15 cellular contexts compared by ENCODE assay signal in the genomic region with DNA sequence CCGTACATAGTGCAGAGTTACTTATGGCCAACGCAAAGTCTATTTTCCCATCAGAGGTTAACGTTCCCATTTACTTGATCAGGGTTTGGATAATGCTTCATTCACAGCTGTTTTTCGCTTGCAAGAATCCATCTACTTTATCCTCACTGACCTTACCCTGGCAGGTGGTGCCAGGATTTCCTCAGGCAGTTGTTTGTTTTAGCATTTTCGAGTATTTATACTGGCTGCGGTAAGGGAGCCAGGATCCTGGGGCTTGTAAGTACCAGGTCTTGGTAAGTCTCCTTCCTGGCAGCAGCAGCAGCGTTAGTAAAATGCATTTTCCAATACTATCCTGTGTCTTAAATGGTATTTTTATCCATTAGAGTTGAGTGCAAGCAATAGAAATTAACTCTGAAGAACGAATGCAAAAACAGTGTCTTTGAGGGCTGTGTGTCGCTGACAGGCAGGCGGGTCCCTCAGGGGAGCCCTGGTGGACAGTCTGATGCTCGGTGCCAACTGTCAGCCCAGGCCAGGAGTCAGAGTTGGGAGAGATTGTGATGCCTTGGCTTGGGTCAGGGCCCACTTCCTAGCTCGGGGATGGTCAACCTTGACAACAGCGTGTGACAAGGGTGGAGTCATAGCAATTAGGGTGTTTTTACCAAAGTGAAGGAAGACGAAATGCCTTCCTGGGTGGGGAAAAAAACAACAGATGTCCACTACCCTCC.
DNase-seq lines count a peak whose midpoint lies in the region; TF ChIP-seq lines count a peak whose summit lies in the region.
"Had no signal": no experiment of that assay in that cellular context is flagged by ENCODE, and none has a peak within 500 bp of the region (broad histone marks: within the 10 kb centered on the region; RNA-seq: fewer than 3 reads in every experiment).

No MANE protein-coding gene starts in this region.

- peak; percentile 43 for DNase-seq in MG63
- DNase-seq in NCI-H524 (lab: John Stamatoyannopoulos, UW), result peak; percentile 75 to 89
- DNase-seq in coronary artery (ENCODE audit: low spot score), result no peak
- DNase-seq in thyroid gland, result peak; percentile 89 to 92
- DNase-seq in HEK293T (ENCODE audit: extremely low spot score), result no peak
- no peak for DNase-seq in CD4-positive, alpha-beta memory T cell
- no peak for DNase-seq in activated CD8-positive, alpha-beta memory T cell treated with anti-CD3 and anti-CD28 coated beads for 24 hours
- DNase-seq: activated B cell treated with CpG ODN at 0.5 μM for 24 hours; activated CD8-positive, alpha-beta memory T cell treated with anti-CD3 and anti-CD28 coated beads, Interleukin-2, amount 10 ng/mL, durations not matched to agents 7 days and 5 days; activated naive CD4-positive, alpha-beta T cell treated with anti-CD3 and anti-CD28 coated beads for 36 hours; NCI-H2171; OCI-M1; stimulated activated CD4-positive, alpha-beta T cell treated with anti-CD3 and anti-CD28 coated beads, Interleukin-2, amount 100 ng/mL, for 24 hours had no signal

- CTCF ChIA-PET in HEK293T (lab: Yijun Ruan, JAX), result no interaction called here
- CTCF ChIA-PET in CD4-positive, alpha-beta memory T cell (lab: Charles Lee; ENCODE audit: partially characterized antibody), result no interaction called here

- WGBS in thyroid gland, 2 donors, result 22 to 32% methylated on average over 14 of the region's 14 CpGs

- H3K27ac ChIP-seq in coronary artery, result peak overlapping the region; percentile 16 to 19
- peak overlapping the region; percentile 93 to 99 (median 98) for H3K27ac ChIP-seq in thyroid gland
- H3K27ac ChIP-seq in CD4-positive, alpha-beta memory T cell (ENCODE audit: low read depth, low read length), result no peak overlapping the region
- H3K27ac ChIP-seq: BLaER1 treated with 17β-estradiol and CSF1 and Interleukin-3, amounts not matched to agents 10 nM and 100 nM had no signal

- no peaks in the 10 kb centered on the region for H3K9me3 ChIP-seq in MG63
- no peaks in the 10 kb centered on the region for H3K9me3 ChIP-seq in thyroid gland
- no peaks in the 10 kb centered on the region for H3K9me3 ChIP-seq in CD4-positive, alpha-beta memory T cell (ENCODE audit: control insufficient read depth in 1 of 2, low read length in 2 of 2)

- H3K27ac Mint-ChIP-seq in CD4-positive, alpha-beta memory T cell, result no peak overlapping the region
- H3K27ac Mint-ChIP-seq: activated B cell treated with CpG ODN at 0.5 μM for 24 hours; activated CD8-positive, alpha-beta memory T cell treated with anti-CD3 and anti-CD28 coated beads, Interleukin-2, amount 10 ng/mL, durations not matched to agents 7 days and 5 days; activated naive CD4-positive, alpha-beta T cell treated with anti-CD3 and anti-CD28 coated beads for 36 hours had no signal

- no peaks in the 10 kb centered on the region for H3K36me3 Mint-ChIP-seq in CD4-positive, alpha-beta memory T cell
- H3K36me3 Mint-ChIP-seq: activated CD8-positive, alpha-beta memory T cell treated with anti-CD3 and anti-CD28 coated beads, Interleukin-2, amount 10 ng/mL, durations not matched to agents 7 days and 5 days had no signal

- peaks cover 20 to 47% of the 10 kb centered on the region in 2 donors for H3K4me1 ChIP-seq in thyroid gland
- H3K4me1 ChIP-seq in CD4-positive, alpha-beta memory T cell (ENCODE audit: insufficient read depth, low read length), result no peaks in the 10 kb centered on the region
- H3K4me1 ChIP-seq: BLaER1 treated with 17β-estradiol and CSF1 and Interleukin-3, amounts not matched to agents 10 nM and 100 nM had no signal

- H3K4me1 Mint-ChIP-seq in CD4-positive, alpha-beta memory T cell, result no peaks in the 10 kb centered on the region
- H3K4me1 Mint-ChIP-seq: activated B cell treated with CpG ODN at 0.5 μM for 24 hours had no signal

- H3K4me3 ChIP-seq in MG63 (no peak overlapping the region), coronary artery (no peak overlapping the region), thyroid gland (replicated peaks in 1 of 3) (no peak overlapping the region)
- no peak overlapping the region for H3K4me3 ChIP-seq in CD4-positive, alpha-beta memory T cell (ENCODE audit: low read length in 2 of 2)
- H3K4me3 ChIP-seq: BLaER1 treated with 17β-estradiol and CSF1 and Interleukin-3, amounts not matched to agents 10 nM and 100 nM; K562 had no signal

- H3K27me3 Mint-ChIP-seq in CD4-positive, alpha-beta memory T cell, result peaks cover 0 to 4% of the 10 kb centered on the region in 2 donors
- H3K27me3 Mint-ChIP-seq: activated CD8-positive, alpha-beta memory T cell treated with anti-CD3 and anti-CD28 coated beads, Interleukin-2, amount 10 ng/mL, durations not matched to agents 7 days and 5 days had no signal

- TF ChIP-seq CTCF in coronary artery (IDR thresholded peaks at IDR 0.05) (no peak), thyroid gland (IDR thresholded peaks at IDR 0.05) (peak in 2 of 6 experiments; percentile 18 to 31)

- H3K27me3 ChIP-seq in MG63, result no peaks in the 10 kb centered on the region
- no peaks in the 10 kb centered on the region for H3K27me3 ChIP-seq in thyroid gland
- H3K27me3 ChIP-seq in CD4-positive, alpha-beta memory T cell (ENCODE audit: insufficient read depth, low read length), result no peaks in the 10 kb centered on the region
- H3K27me3 ChIP-seq: BLaER1 treated with 17β-estradiol and CSF1 and Interleukin-3, amounts not matched to agents 10 nM and 100 nM had no signal

- peak in 1 of 2 donors; percentile 22 for TF ChIP-seq POLR2A in thyroid gland (IDR thresholded peaks at IDR 0.05)

- peaks cover 0 to 2% (median 0%) of the 10 kb centered on the region in 8 donors for H3K9me3 Mint-ChIP-seq in CD4-positive, alpha-beta memory T cell
- H3K9me3 Mint-ChIP-seq: activated B cell treated with CpG ODN at 0.5 μM for 24 hours; activated naive CD4-positive, alpha-beta T cell treated with anti-CD3 and anti-CD28 coated beads for 36 hours had no signal

- H3K36me3 ChIP-seq in MG63 (no peaks in the 10 kb centered on the region), thyroid gland (no peaks in the 10 kb centered on the region)
- H3K36me3 ChIP-seq in CD4-positive, alpha-beta memory T cell (ENCODE audit: insufficient read depth, low read length), result no peaks in the 10 kb centered on the region
- H3K36me3 ChIP-seq: BLaER1 treated with 17β-estradiol and CSF1 and Interleukin-3, amounts not matched to agents 10 nM and 100 nM had no signal

- POLR2A ChIA-PET in HEK293T (lab: Yijun Ruan, JAX), result no interaction called here
- POLR2A ChIA-PET in CD4-positive, alpha-beta memory T cell (lab: Charles Lee; ENCODE audit: partially characterized antibody), result no interaction called here

- H3K4me3 Mint-ChIP-seq in CD4-positive, alpha-beta memory T cell, result no peak overlapping the region
- H3K4me3 Mint-ChIP-seq: activated B cell treated with CpG ODN at 0.5 μM for 24 hours; activated CD8-positive, alpha-beta memory T cell treated with anti-CD3 and anti-CD28 coated beads, Interleukin-2, amount 10 ng/mL, durations not matched to agents 7 days and 5 days; activated naive CD4-positive, alpha-beta T cell treated with anti-CD3 and anti-CD28 coated beads for 36 hours had no signal

- intact Hi-C loops in thyroid gland (cut with DNase I), result loop anchor here (10.0 kb wide), 2 partner anchors 89 to 111 kb away; a partner anchor contains a TSS
- intact Hi-C loops in CD4-positive, alpha-beta memory T cell (cut with micrococcal nuclease), result no loop called here

TF ChIP-seq in HEK293T, 16 proteins besides CTCF, POLR2A, EP300 and RAD21:
- TF ChIP-seq FOXM1 (IDR thresholded peaks at IDR 0.05; ENCODE audit: borderline replicate concordance) (no peak), SUZ12 (IDR thresholded peaks at IDR 0.05) (no peak), LEF1 (IDR thresholded peaks at IDR 0.05; ENCODE audit: borderline replicate concordance) (no peak), ELF4 (IDR thresholded peaks at IDR 0.05) (no peak), FOXK2 (IDR thresholded peaks at IDR 0.05) (no peak), ZNF384 (IDR thresholded peaks at IDR 0.05) (no peak), BHLHE40 (IDR thresholded peaks at IDR 0.05; ENCODE audit: borderline replicate concordance) (no peak), L3MBTL2 (conservative IDR thresholded peaks at IDR 0.05) (no peak), CTBP1 (IDR thresholded peaks at IDR 0.05; ENCODE audit: borderline replicate concordance) (no peak), HDGF (IDR thresholded peaks at IDR 0.05; ENCODE audit: borderline replicate concordance) (no peak), FOXA1 (IDR thresholded peaks at IDR 0.05) (no peak), NFRKB (IDR thresholded peaks at IDR 0.05) (no peak), ARNT (IDR thresholded peaks at IDR 0.05) (no peak), SP1 (IDR thresholded peaks at IDR 0.05) (no peak)
- TF ChIP-seq, protein P1, sequence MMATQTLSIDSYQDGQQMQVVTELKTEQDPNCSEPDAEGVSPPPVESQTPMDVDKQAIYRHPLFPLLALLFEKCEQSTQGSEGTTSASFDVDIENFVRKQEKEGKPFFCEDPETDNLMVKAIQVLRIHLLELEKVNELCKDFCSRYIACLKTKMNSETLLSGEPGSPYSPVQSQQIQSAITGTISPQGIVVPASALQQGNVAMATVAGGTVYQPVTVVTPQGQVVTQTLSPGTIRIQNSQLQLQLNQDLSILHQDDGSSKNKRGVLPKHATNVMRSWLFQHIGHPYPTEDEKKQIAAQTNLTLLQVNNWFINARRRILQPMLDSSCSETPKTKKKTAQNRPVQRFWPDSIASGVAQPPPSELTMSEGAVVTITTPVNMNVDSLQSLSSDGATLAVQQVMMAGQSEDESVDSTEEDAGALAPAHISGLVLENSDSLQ (IDR thresholded peaks at IDR 0.05), result no peak

Comparison
In these comparisons a context has a peak if more than half of its experiments do, and no peak if none do; other contexts are left out.
1. DNase-seq: peak in MG63 (single experiment), NCI-H524 (2 of 2) and thyroid gland (2 of 2); none in coronary artery (single experiment), HEK293T (single experiment), CD4-positive, alpha-beta memory T cell (0 of 5) and activated CD8-positive, alpha-beta memory T cell treated with anti-CD3 and anti-CD28 coated beads for 24 hours (single experiment).